20 cellular contexts compared by ENCODE assay signal in the genomic region with DNA sequence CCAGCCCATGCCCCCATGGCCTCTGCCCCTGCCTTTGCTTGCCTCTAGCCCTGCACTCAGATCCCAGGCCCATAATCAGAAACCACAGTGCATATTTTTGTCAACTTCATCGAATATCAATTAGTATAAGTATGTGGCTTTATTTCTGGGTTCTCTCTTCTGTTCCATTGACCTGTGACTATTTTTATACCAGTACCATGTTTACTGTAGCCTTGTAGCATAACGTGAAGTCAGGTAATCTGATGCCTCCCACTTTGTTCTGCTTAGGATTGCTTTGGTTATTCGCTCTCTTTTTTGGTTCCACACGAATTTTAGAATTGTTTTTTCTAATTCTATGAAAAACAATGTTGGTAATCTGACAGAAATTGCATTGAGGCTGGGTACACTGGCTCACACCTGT.
"Had no signal": no experiment of that assay in that cellular context is flagged by ENCODE, and none has a peak within 500 bp of the region (broad histone marks: within the 10 kb centered on the region; RNA-seq: fewer than 3 reads in every experiment).

No MANE protein-coding gene starts in this region.

- ATAC-seq: foreskin keratinocyte, heart left ventricle, left lobe of liver, lower lobe of right lung, sciatic nerve had no signal

- DNase-seq: colonic mucosa; dermis blood vessel endothelial cell; erythroblast; foreskin keratinocyte; heart left ventricle; hippocampal formation; islet precursor cell; lower lobe of right lung; stimulated activated CD4-positive, alpha-beta T cell treated with anti-CD3 and anti-CD28 coated beads, Interleukin-2, amount 100 ng/mL, for 24 hours; stimulated activated naive CD4-positive, alpha-beta T cell; stomach; substantia nigra; transverse colon had no signal

- H3K36me3 ChIP-seq: colonic mucosa, heart left ventricle, lower lobe of right lung, neutrophil, thoracic aorta, transverse colon had no signal

- H3K4me1 Mint-ChIP-seq: mesothelial cell of epicardium had no signal

- H3K27ac Mint-ChIP-seq: mesothelial cell of epicardium had no signal

- H3K9me3 Mint-ChIP-seq: memory B cell had no signal

- H3K4me3 ChIP-seq: colonic mucosa, heart left ventricle, lower lobe of right lung, skin epidermis, stomach, thoracic aorta, transverse colon had no signal

- H3K27ac ChIP-seq: colonic mucosa, foreskin keratinocyte, heart left ventricle, lower lobe of right lung, neutrophil, stomach, thoracic aorta, transverse colon had no signal

- H3K4me1 ChIP-seq: colonic mucosa had no signal

- H3K27me3 Mint-ChIP-seq: memory B cell had no signal

- H3K9me3 ChIP-seq: colonic mucosa, lower lobe of right lung, neutrophil, thoracic aorta, transverse colon had no signal

- H3K27me3 ChIP-seq: colonic mucosa, foreskin keratinocyte, heart left ventricle, neutrophil, stomach, transverse colon had no signal

- H3K4me3 Mint-ChIP-seq: memory B cell, mesothelial cell of epicardium had no signal
